8 cellular contexts compared by ENCODE assay signal in genomic region chr1:156082111-156083091, GRCh38. TPM values are rescaled to one million over a fixed set of nuclear protein-coding genes. Genes with fewer than 3 reads are reported as not detected.
DNase-seq lines count a peak whose midpoint lies in the region; ATAC-seq and TF ChIP-seq lines count a peak whose summit lies in the region.

Gene MEX3A (minus strand): TSS chr1:156082465. CDS start chr1:156081998, 467 bp downstream.

- H3K4me3 ChIP-seq in H7 (ENCODE audit: insufficient read depth, low read depth, low read length) (peak within 1 kb of the TSS; percentile 96), WERI-Rb-1 (ENCODE audit: low read depth, low read length) (peak within 1 kb of the TSS; percentile 70), skin epidermis (peak within 1 kb of the TSS; percentile 59 to 94 (median 75))

- ATAC-seq in central memory CD8-positive, alpha-beta T cell (replicated peaks; ENCODE audit: extremely low read depth, poor library complexity, severe bottlenecking) = peak; percentile 86
- ATAC-seq in HG03045 (IDR thresholded peaks at IDR 0.05; ENCODE audit: unreplicated experiment) = no peak

- no peaks in the 10 kb centered on the region for H3K4me1 Mint-ChIP-seq in central memory CD8-positive, alpha-beta T cell

- no peaks in the 10 kb centered on the region for H3K9me3 ChIP-seq in WERI-Rb-1 (ENCODE audit: severe bottlenecking)

- H3K27ac ChIP-seq in WERI-Rb-1 (peak within 1 kb of the TSS; percentile 89), skin epidermis (peak within 1 kb of the TSS in 20 of 21 experiments; percentile 11 to 84 (median 70))

- H3K9me3 Mint-ChIP-seq in central memory CD8-positive, alpha-beta T cell = no peaks in the 10 kb centered on the region

- H3K4me3 Mint-ChIP-seq in central memory CD8-positive, alpha-beta T cell = peak within 1 kb of the TSS; percentile 82

- no peaks in the 10 kb centered on the region for H3K36me3 Mint-ChIP-seq in central memory CD8-positive, alpha-beta T cell (ENCODE audit: insufficient read depth)

- H3K36me3 ChIP-seq in H7 (replicated peaks; ENCODE audit: control insufficient read depth, insufficient read depth, low read length) (0 out of 2 replicates have a peak, but pooled peaks cover 3% of the 10 kb centered on the region), WERI-Rb-1 (peaks cover 43% of the 10 kb centered on the region)

- peak; percentile 93 for DNase-seq in AG20443 (ENCODE audit: low spot score)
- DNase-seq in H7 = peak; percentile 97
- DNase-seq in NCI-H2196 (lab: John Stamatoyannopoulos, UW; ENCODE audit: unreplicated experiment) = peak; percentile 70
- peak; percentile 98 for DNase-seq in WERI-Rb-1
- peak; percentile 38 to 42 for DNase-seq in central memory CD8-positive, alpha-beta T cell (ENCODE audit: low spot score in 2 of 2)
- peak; percentile 60 for DNase-seq in inferior parietal cortex (ENCODE audit: extremely low spot score)

- no peaks in the 10 kb centered on the region for H3K27me3 ChIP-seq in H7 (ENCODE audit: control insufficient read depth, insufficient read depth, low read length)
- no peaks in the 10 kb centered on the region for H3K27me3 ChIP-seq in WERI-Rb-1 (ENCODE audit: insufficient read depth, low read depth, severe bottlenecking)

- peak within 1 kb of the TSS; percentile 52 for H3K27ac Mint-ChIP-seq in central memory CD8-positive, alpha-beta T cell (ENCODE audit: low read depth)

- H3K27me3 Mint-ChIP-seq in central memory CD8-positive, alpha-beta T cell = peaks cover 52% of the 10 kb centered on the region

- TF ChIP-seq CTCF in WERI-Rb-1 (IDR thresholded peaks at IDR 0.05; ENCODE audit: low read depth, low read length) = no peak

RNA-seq across cellular contexts. Expression of gene MEX3A, which starts in this region (rescaled TPM):
- 52.7 and 65.2 TPM in 2 replicates for total RNA-seq in H7 (2014; rRNA removed; shearing (Covaris generic))

Comparison
In these comparisons a context has a peak if more than half of its experiments do, and no peak if none do; other contexts are left out.
1. DNase-seq: peak in every context shown above with its lines; median percentile 98 in WERI-Rb-1; 97 in H7; 93 in AG20443; 70 in NCI-H2196; 60 in inferior parietal cortex; 40 in central memory CD8-positive, alpha-beta T cell.